Comparison of ENCODE assay signal across 1 cellular context in the genomic region with DNA sequence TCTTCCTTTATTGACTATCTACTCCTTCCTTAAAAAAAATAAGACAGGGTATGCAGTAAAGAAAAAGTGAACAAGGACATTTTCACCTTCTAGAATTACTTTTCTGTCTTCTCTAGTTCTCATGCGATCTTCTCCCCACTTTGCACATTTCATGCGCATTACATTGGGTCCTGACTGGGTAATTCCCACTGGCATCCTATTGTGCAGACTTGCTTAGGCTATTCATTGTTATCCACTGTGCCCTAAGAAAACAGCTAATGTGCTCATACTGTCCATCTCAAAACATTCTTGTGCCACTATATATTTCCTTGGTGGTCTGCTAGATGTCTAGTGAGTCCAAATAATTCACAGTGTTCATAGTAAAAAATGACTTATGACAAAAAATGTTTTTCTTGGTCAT.
A peak's percentile ranks its signal among the peaks of the same experiment; 100 is the strongest.
TF ChIP-seq lines count a peak whose summit lies in the region.

No MANE protein-coding gene starts in this region.

TF ChIP-seq in GM23338, 12 proteins besides CTCF, POLR2A, EP300 and RAD21:
- TF ChIP-seq, protein P1, sequence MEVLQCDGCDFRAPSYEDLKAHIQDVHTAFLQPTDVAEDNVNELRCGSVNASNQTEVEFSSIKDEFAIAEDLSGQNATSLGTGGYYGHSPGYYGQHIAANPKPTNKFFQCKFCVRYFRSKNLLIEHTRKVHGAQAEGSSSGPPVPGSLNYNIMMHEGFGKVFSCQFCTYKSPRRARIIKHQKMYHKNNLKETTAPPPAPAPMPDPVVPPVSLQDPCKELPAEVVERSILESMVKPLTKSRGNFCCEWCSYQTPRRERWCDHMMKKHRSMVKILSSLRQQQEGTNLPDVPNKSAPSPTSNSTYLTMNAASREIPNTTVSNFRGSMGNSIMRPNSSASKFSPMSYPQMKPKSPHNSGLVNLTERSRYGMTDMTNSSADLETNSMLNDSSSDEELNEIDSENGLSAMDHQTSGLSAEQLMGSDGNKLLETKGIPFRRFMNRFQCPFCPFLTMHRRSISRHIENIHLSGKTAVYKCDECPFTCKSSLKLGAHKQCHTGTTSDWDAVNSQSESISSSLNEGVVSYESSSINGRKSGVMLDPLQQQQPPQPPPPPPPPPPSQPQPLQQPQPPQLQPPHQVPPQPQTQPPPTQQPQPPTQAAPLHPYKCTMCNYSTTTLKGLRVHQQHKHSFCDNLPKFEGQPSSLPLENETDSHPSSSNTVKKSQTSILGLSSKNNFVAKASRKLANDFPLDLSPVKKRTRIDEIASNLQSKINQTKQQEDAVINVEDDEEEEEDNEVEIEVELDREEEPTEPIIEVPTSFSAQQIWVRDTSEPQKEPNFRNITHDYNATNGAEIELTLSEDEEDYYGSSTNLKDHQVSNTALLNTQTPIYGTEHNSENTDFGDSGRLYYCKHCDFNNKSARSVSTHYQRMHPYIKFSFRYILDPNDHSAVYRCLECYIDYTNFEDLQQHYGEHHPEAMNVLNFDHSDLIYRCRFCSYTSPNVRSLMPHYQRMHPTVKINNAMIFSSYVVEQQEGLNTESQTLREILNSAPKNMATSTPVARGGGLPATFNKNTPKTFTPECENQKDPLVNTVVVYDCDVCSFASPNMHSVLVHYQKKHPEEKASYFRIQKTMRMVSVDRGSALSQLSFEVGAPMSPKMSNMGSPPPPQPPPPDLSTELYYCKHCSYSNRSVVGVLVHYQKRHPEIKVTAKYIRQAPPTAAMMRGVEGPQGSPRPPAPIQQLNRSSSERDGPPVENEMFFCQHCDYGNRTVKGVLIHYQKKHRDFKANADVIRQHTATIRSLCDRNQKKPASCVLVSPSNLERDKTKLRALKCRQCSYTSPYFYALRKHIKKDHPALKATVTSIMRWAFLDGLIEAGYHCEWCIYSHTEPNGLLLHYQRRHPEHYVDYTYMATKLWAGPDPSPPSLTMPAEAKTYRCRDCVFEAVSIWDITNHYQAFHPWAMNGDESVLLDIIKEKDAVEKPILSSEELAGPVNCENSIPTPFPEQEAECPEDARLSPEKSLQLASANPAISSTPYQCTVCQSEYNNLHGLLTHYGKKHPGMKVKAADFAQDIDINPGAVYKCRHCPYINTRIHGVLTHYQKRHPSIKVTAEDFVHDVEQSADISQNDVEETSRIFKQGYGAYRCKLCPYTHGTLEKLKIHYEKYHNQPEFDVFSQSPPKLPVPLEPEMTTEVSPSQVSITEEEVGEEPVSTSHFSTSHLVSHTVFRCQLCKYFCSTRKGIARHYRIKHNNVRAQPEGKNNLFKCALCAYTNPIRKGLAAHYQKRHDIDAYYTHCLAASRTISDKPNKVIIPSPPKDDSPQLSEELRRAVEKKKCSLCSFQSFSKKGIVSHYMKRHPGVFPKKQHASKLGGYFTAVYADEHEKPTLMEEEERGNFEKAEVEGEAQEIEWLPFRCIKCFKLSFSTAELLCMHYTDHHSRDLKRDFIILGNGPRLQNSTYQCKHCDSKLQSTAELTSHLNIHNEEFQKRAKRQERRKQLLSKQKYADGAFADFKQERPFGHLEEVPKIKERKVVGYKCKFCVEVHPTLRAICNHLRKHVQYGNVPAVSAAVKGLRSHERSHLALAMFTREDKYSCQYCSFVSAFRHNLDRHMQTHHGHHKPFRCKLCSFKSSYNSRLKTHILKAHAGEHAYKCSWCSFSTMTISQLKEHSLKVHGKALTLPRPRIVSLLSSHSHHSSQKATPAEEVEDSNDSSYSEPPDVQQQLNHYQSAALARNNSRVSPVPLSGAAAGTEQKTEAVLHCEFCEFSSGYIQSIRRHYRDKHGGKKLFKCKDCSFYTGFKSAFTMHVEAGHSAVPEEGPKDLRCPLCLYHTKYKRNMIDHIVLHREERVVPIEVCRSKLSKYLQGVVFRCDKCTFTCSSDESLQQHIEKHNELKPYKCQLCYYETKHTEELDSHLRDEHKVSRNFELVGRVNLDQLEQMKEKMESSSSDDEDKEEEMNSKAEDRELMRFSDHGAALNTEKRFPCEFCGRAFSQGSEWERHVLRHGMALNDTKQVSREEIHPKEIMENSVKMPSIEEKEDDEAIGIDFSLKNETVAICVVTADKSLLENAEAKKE (CRISPR knock-in tag; IDR thresholded peaks at IDR 0.05): peak; percentile 91
- TF ChIP-seq, protein P2, sequence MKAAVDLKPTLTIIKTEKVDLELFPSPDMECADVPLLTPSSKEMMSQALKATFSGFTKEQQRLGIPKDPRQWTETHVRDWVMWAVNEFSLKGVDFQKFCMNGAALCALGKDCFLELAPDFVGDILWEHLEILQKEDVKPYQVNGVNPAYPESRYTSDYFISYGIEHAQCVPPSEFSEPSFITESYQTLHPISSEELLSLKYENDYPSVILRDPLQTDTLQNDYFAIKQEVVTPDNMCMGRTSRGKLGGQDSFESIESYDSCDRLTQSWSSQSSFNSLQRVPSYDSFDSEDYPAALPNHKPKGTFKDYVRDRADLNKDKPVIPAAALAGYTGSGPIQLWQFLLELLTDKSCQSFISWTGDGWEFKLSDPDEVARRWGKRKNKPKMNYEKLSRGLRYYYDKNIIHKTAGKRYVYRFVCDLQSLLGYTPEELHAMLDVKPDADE (IDR thresholded peaks at IDR 0.05): no peak
